6 cellular contexts compared by ENCODE assay signal in the genomic region with DNA sequence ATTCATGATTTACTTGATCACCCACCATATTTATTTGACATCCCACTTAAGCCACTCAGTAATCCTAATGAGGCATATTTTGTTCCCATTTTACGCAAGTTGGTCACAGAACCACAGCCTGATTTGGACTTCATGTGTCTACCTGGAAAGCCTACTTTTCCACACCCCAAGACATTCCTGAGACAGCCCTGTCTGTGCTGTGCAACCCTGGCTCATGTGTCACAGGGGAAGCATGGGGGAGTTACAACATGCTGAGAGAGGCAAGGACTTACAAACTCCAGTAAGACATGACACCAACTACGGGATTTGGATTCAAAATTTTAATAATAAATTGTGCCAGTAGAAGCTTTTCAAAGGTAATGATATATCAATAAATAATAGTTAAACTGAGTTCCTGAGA.
"Had no signal": no experiment of that assay in that cellular context is flagged by ENCODE, and none has a peak within 500 bp of the region (broad histone marks: within the 10 kb centered on the region; RNA-seq: fewer than 3 reads in every experiment).

No MANE protein-coding gene starts in this region.

- H3K27me3 Mint-ChIP-seq: IgD-negative memory B cell had no signal

- DNase-seq: IMR-90 had no signal

- H3K27ac ChIP-seq: HL-60 had no signal

- H3K4me3 Mint-ChIP-seq: IgD-negative memory B cell had no signal

- FAIRE-seq: HepG2, HTR-8/SVneo, K562 had no signal

- ATAC-seq: HepG2, K562 had no signal

- H3K4me3 ChIP-seq: K562 had no signal
